In genomic region chr5:32241034-32241783, GRCh38 we compare ENCODE assay signal across 12 cellular contexts.
DNase-seq lines count a peak whose midpoint lies in the region; ATAC-seq and TF ChIP-seq lines count a peak whose summit lies in the region.
"Had no signal": no experiment of that assay in that cellular context is flagged by ENCODE, and none has a peak within 500 bp of the region (broad histone marks: within the 10 kb centered on the region; RNA-seq: fewer than 3 reads in every experiment).

No MANE protein-coding gene starts in this region.

- H3K4me1 Mint-ChIP-seq in endodermal cell (no peaks in the 10 kb centered on the region), Calu3 (ENCODE audit: low read depth, unreplicated experiment) (no peaks in the 10 kb centered on the region)

- H3K4me3 ChIP-seq in endodermal cell (ENCODE audit: low read length), result no peak overlapping the region
- no peak overlapping the region for H3K4me3 ChIP-seq in spleen
- H3K4me3 ChIP-seq: HAP-1 had no signal

- no TSS peak for BruUV-seq in Calu3 (replicated peaks; lab: Mats Ljungman, UMichigan)

- intact Hi-C loops in spleen (cut with DNase I; ENCODE audit: low total_unique reads), result no loop called here
- intact Hi-C loops in Calu3 (cut with micrococcal nuclease; ENCODE audit: unreplicated experiment), result no loop called here

- peak; percentile 52 for DNase-seq in MV-4-11 (lab: John Stamatoyannopoulos, UW)
- no peak for DNase-seq in endodermal cell
- no peak for DNase-seq in spleen
- no peak for DNase-seq in mesenteric fat pad (ENCODE audit: low spot score)
- no peak for DNase-seq in Calu3
- DNase-seq: left colon; NCI-H2029; stimulated activated CD4-positive, alpha-beta T cell treated with anti-CD3 and anti-CD28 coated beads, Interleukin-1b, Interleukin-23, amount 100 ng/mL, for 48 hours had no signal

- TF ChIP-seq CTCF in endodermal cell (conservative IDR thresholded peaks at IDR 0.05) (no peak), spleen (IDR thresholded peaks at IDR 0.05 in 8 of 11, conservative IDR thresholded peaks at IDR 0.05 in 3 of 11) (no peak), Calu3 (IDR thresholded peaks at IDR 0.05; ENCODE audit: unreplicated experiment) (no peak)

- no peak overlapping the region for H3K9ac ChIP-seq in endodermal cell (ENCODE audit: extremely low read depth, low read length, poor library complexity, severe bottlenecking)

- CTCF ChIA-PET in Calu3 (lab: Charles Lee), result no interaction called here

- H3K27me3 Mint-ChIP-seq in endodermal cell (ENCODE audit: insufficient read depth), result no peaks in the 10 kb centered on the region
- H3K27me3 Mint-ChIP-seq in Calu3 (ENCODE audit: unreplicated experiment), result no peaks in the 10 kb centered on the region

- WGBS in endodermal cell (ENCODE audit: insufficient coverage in 1 of 2, insufficient read length in 1 of 2), 2 experiments, result 88 to 95% methylated on average over 7 of the region's 7 CpGs
- WGBS in spleen, 5 donors, result 74 to 85% (median 81%) methylated on average over 7 of the region's 7 CpGs

- H3K27ac ChIP-seq in endodermal cell (ENCODE audit: low read depth, low read length) (peak overlapping the region; percentile 26), spleen (peak overlapping the region in 5 of 8 donors; percentile 23 to 76 (median 69))

- no peaks in the 10 kb centered on the region for H3K9me3 Mint-ChIP-seq in endodermal cell
- no peaks in the 10 kb centered on the region for H3K9me3 Mint-ChIP-seq in Calu3 (ENCODE audit: low read depth, unreplicated experiment)
- H3K9me3 Mint-ChIP-seq: T-helper 2 cell treated with Interferon-gamma antibody and Interleukin-4, amounts not matched to agents 5 μg/mL and 100 μg/mL, for 36 hours had no signal

- peaks cover 80% of the 10 kb centered on the region for H3K36me3 ChIP-seq in endodermal cell (ENCODE audit: control insufficient read depth, insufficient read depth, low read length)
- H3K36me3 ChIP-seq in spleen, result peaks cover 6 to 100% (median 81%) of the 10 kb centered on the region in 6 donors

- no peaks in the 10 kb centered on the region for H3K27me3 ChIP-seq in endodermal cell (ENCODE audit: control insufficient read depth, insufficient read depth, low read length, poor library complexity, severe bottlenecking)
- H3K27me3 ChIP-seq in spleen (replicated peaks in 1 of 7), result no peaks in the 10 kb centered on the region

- H3K4me1 ChIP-seq in endodermal cell (ENCODE audit: control insufficient read depth, insufficient read depth, low read length), result no peaks in the 10 kb centered on the region
- peaks cover 0 to 5% (median 0%) of the 10 kb centered on the region in 6 donors for H3K4me1 ChIP-seq in spleen
- H3K4me1 ChIP-seq: HAP-1 had no signal

- no peaks in the 10 kb centered on the region for H3K9me3 ChIP-seq in endodermal cell (ENCODE audit: control insufficient read depth, low read length)
- peaks cover 0 to 2% (median 0%) of the 10 kb centered on the region in 8 donors for H3K9me3 ChIP-seq in spleen
- H3K9me3 ChIP-seq: HAP-1 had no signal

- H3K27ac Mint-ChIP-seq in endodermal cell, result no peak overlapping the region
- no peak overlapping the region for H3K27ac Mint-ChIP-seq in Calu3 (ENCODE audit: unreplicated experiment)
- H3K27ac Mint-ChIP-seq: T-helper 2 cell treated with Interferon-gamma antibody and Interleukin-4, amounts not matched to agents 5 μg/mL and 100 μg/mL, for 36 hours had no signal

- ATAC-seq in GM18867 (IDR thresholded peaks at IDR 0.05; ENCODE audit: unreplicated experiment) (peak; percentile 83), HG03442 (IDR thresholded peaks at IDR 0.05; ENCODE audit: unreplicated experiment) (no peak)
- ATAC-seq: left colon had no signal

- TF ChIP-seq POLR2A in spleen (IDR thresholded peaks at IDR 0.05), result no peak

- H3K4me3 Mint-ChIP-seq in endodermal cell, result no peak overlapping the region
- no peak overlapping the region for H3K4me3 Mint-ChIP-seq in Calu3 (ENCODE audit: low read depth, unreplicated experiment)
- H3K4me3 Mint-ChIP-seq: T-helper 2 cell treated with Interferon-gamma antibody and Interleukin-4, amounts not matched to agents 5 μg/mL and 100 μg/mL, for 36 hours had no signal

- H3K36me3 Mint-ChIP-seq in endodermal cell (ENCODE audit: low read depth), result peaks cover 56% of the 10 kb centered on the region
- H3K36me3 Mint-ChIP-seq in Calu3 (ENCODE audit: insufficient read depth, unreplicated experiment), result peaks cover 26% of the 10 kb centered on the region
